35 cellular contexts compared by ENCODE assay signal in genomic region chr18:12296457-12296856, GRCh38. TPM values are rescaled to one million over a fixed set of nuclear protein-coding genes. Genes with fewer than 3 reads are reported as not detected.
DNase-seq lines count a peak whose midpoint lies in the region; ATAC-seq, FAIRE-seq and TF ChIP-seq lines count a peak whose summit lies in the region.
"Had no signal": no experiment of that assay in that cellular context is flagged by ENCODE, and none has a peak within 500 bp of the region (broad histone marks: within the 10 kb centered on the region; RNA-seq: fewer than 3 reads in every experiment).

No MANE protein-coding gene starts in this region.

- intact Hi-C loops in K562 (cut with micrococcal nuclease) = no loop called here

- in situ Hi-C loops in K562 (cut with MboI) = no loop called here

- no peak for TF ChIP-seq RAD21 in K562 (CRISPR knock-in tag; conservative IDR thresholded peaks at IDR 0.05 in 1 of 2, IDR thresholded peaks at IDR 0.05 in 1 of 2)

- 58% methylated on average over 1 of the region's 1 CpG for WGBS in K562 (ENCODE audit: insufficient coverage, low coverage, missing lambda C conversion rate)

- H2AFZ ChIP-seq in K562 (ENCODE audit: low read depth, low read length) = peak overlapping the region; percentile 84
- H2AFZ ChIP-seq: hepatocyte had no signal

- no peak for FAIRE-seq in K562 (lab: Jason Lieb, UNC)
- no peak for FAIRE-seq in RCC 7860 (lab: Jason Lieb, UNC)
- FAIRE-seq: colon had no signal

- H3K4me1 ChIP-seq in K562 (replicated peaks in 1 of 2; ENCODE audit: control insufficient read depth in 2 of 2, insufficient read depth in 2 of 2, low read length in 2 of 2) = peaks cover 17 to 21% of the 10 kb centered on the region in 2 experiments; a peak in 4 of 5 replicates
- H3K4me1 ChIP-seq: Caco-2, lower lobe of right lung, prostate gland, tibial nerve had no signal

- no peak overlapping the region for H3K4me3 ChIP-seq in K562
- H3K4me3 ChIP-seq: hepatocyte, lower lobe of right lung, prostate gland, SJCRH30, tibial nerve had no signal

- DNase-seq in activated effector memory CD4-positive, alpha-beta T cell treated with anti-CD3 and anti-CD28 coated beads, Interleukin-2, amount 50 U/mL, for 16 hours = peak; percentile 13
- no peak for DNase-seq in activated effector memory CD4-positive, alpha-beta T cell treated with Interleukin-2 at 50 U/mL for 16 hours
- no peak for DNase-seq in K562 (ENCODE audit: extremely low read depth in 1 of 4, low spot score in 3 of 4)
- peak; percentile 46 to 70 for DNase-seq in lung microvascular endothelial cell (ENCODE audit: low read depth in 2 of 2)
- no peak for DNase-seq in NCI-H1436 treated with DMSO at 0.1 percent for 48 hours (lab: John Stamatoyannopoulos, UW)
- no peak for DNase-seq in RCC 7860 (ENCODE audit: low spot score)
- DNase-seq in glomerular visceral epithelial cell (ENCODE audit: extremely low spot score) = no peak
- DNase-seq in HuH-7.5 (ENCODE audit: low spot score) = no peak
- DNase-seq: activated CD4-positive, alpha-beta T cell treated with anti-CD3 and anti-CD28 coated beads, Interleukin-2, amount 10 ng/mL, durations not matched to agents 24 days and 14 days; activated CD8-positive, alpha-beta memory T cell treated with anti-CD3 and anti-CD28 coated beads for 24 hours; activated T-cell treated with anti-CD3 and anti-CD28 coated beads for 4 hours; anterior cingulate cortex; Caco-2; effector CD8-positive, alpha-beta T cell; foreskin melanocyte; lower lobe of right lung; naive thymus-derived CD8-positive, alpha-beta T cell; NCI-H1436; NCI-H2107; NCI-H774; stimulated activated CD4-positive, alpha-beta T cell treated with anti-CD3 and anti-CD28 coated beads, Interleukin-4, amount 100 ng/mL, for 4 hours; T-cell had no signal

- H3K4me2 ChIP-seq in K562 (ENCODE audit: insufficient read depth, low read length) = 0 out of 2 replicates have a peak overlapping the region, but pooled peaks have one; percentile 21
- H3K4me2 ChIP-seq: hepatocyte, KMS-11 had no signal

- H3K9me1 ChIP-seq in K562 (ENCODE audit: control insufficient read depth, insufficient read depth, low read length) = no peaks in the 10 kb centered on the region

- no peaks in the 10 kb centered on the region for H3K9me3 ChIP-seq in K562 (replicated peaks; ENCODE audit: control insufficient read depth, insufficient read depth, low read depth, low read length)
- H3K9me3 ChIP-seq: Caco-2, lower lobe of right lung, prostate gland, SJCRH30 had no signal

- peak; percentile 18 for ATAC-seq in K562
- ATAC-seq: lower lobe of right lung; naive thymus-derived CD8-positive, alpha-beta T cell; sciatic nerve; T-cell; WTC11 had no signal

- H4K20me1 ChIP-seq in K562 (replicated peaks; ENCODE audit: control insufficient read depth, insufficient read depth, low read length) = no peaks in the 10 kb centered on the region

- CTCF ChIA-PET in K562 (lab: Yijun Ruan, JAX; ENCODE audit: low intra/inter-chr PET ratio) = no interaction called here

- TF ChIP-seq EP300 in K562 (IDR thresholded peaks at IDR 0.05; ENCODE audit: low read length) = no peak

- peak overlapping the region; percentile 13 to 46; a peak in 1 of 4 replicates for H3K9ac ChIP-seq in K562 (ENCODE audit: insufficient read depth in 1 of 2, low read depth in 2 of 2, low read length in 2 of 2)
- H3K9ac ChIP-seq: KMS-11 had no signal

- no peak for TF ChIP-seq POLR2A in K562 (conservative IDR thresholded peaks at IDR 0.05)

- no peaks in the 10 kb centered on the region for H3K27me3 ChIP-seq in K562 (ENCODE audit: control insufficient read depth in 2 of 2, insufficient read depth in 2 of 2, low read length in 2 of 2)
- H3K27me3 ChIP-seq: hepatocyte, SJCRH30, tibial nerve had no signal

- peak overlapping the region; percentile 4; the same call in 1 of the 3 replicates for H3K27ac ChIP-seq in K562 (ENCODE audit: extremely low read depth, low read depth, low read length)
- H3K27ac ChIP-seq: 22Rv1, hepatocyte, KMS-11, lower lobe of right lung, prostate gland, SJCRH30, tibial nerve had no signal

- no peaks in the 10 kb centered on the region for H3K79me2 ChIP-seq in K562 (ENCODE audit: control insufficient read depth, insufficient read depth, low read length)
- H3K79me2 ChIP-seq: hepatocyte had no signal

- H3K36me3 ChIP-seq in K562 (ENCODE audit: control insufficient read depth, insufficient read depth, low read length) = no peaks in the 10 kb centered on the region
- H3K36me3 ChIP-seq: lower lobe of right lung, prostate gland, SJCRH30, tibial nerve had no signal

- POLR2A ChIA-PET in K562 (lab: Yijun Ruan, JAX) = interaction anchor here (0.7 to 4.2 kb wide), 4 partner anchors 10 to 54 kb away, joined by 3 to 14 read pairs (median 4); no protein-coding TSS in a partner anchor

- BruUV-seq in K562 (replicated peaks; lab: Mats Ljungman, UMichigan) = no TSS peak

- TF ChIP-seq CTCF in K562 (IDR thresholded peaks at IDR 0.05 in 2 of 3, conservative IDR thresholded peaks at IDR 0.05 in 1 of 3; ENCODE audit: insufficient read depth in 2 of 3, low read depth in 1 of 3, low read length in 3 of 3) = no peak

TF ChIP-seq in K562, 482 proteins besides CTCF, POLR2A, EP300 and RAD21 (continues in another document):
- TF ChIP-seq ZNF644 (tag; IDR thresholded peaks at IDR 0.05; ENCODE audit: low read depth) = 0 out of 2 replicates have a peak, but pooled peaks have one; percentile 37
- peak; percentile 77 for TF ChIP-seq PKNOX1 (IDR thresholded peaks at IDR 0.05)

RNA-seq across cellular contexts. Expression of gene TUBB6, which starts 11.6 kb away (rescaled TPM):
- 58.9 and 87.5 TPM in 2 replicates for total RNA-seq in K562 (2011; cell fraction: chromatin; rRNA removed; ENCODE audit: low replicate concordance)
- 81.7 and 89.2 TPM in 2 replicates for total RNA-seq in K562 (2011; cell fraction: nucleolus; rRNA removed)
- 55.3 and 62.8 TPM in 2 replicates for total RNA-seq in K562 (2011; cell fraction: nucleoplasm; rRNA removed)
- 230 and 404 TPM in 2 replicates for total RNA-seq in K562 (2014; rRNA removed)
- total RNA-seq in K562 (2014; rRNA removed; fragmentation: Illumina TruSeq; extraction: Trizol) = 52.0 and 55.4 TPM in 2 replicates
- total RNA-seq in K562 (2015; rRNA removed; fragmentation: Illumina TruSeq; extraction: Trizol) = 80.2 and 81.1 TPM in 2 replicates
- 110 and 117 TPM in 2 replicates for total RNA-seq in K562 (2021)
- 142 and 147 TPM in 2 replicates for polyA plus RNA-seq in K562 (2011; rRNA removed)
- 201 and 540 TPM in 2 replicates for polyA plus RNA-seq in K562 (2011; cell fraction: cytosol; rRNA removed)
- 92.2 and 167 TPM in 2 replicates for polyA plus RNA-seq in K562 (2011; cell fraction: nucleus; rRNA removed)
- polyA plus RNA-seq in K562 (2012) = 130 and 170 TPM in 2 replicates
- 70.2 and 110 TPM in 2 replicates for polyA plus RNA-seq in K562 (2014; fragmentation: Illumina TruSeq; extraction: Trizol)
- polyA plus RNA-seq in K562 (2014; fragmentation: Nextera tagmentation; extraction: Ambion mirVana) = 10 to 100 TPM; 43.9 to 45.0 TPM
- polyA plus RNA-seq in K562 (2014; rRNA removed) = 223 and 254 TPM in 2 replicates
- 79.0 and 140 TPM in 2 replicates for polyA minus RNA-seq in K562 (2011; rRNA and poly(A)+ RNA removed)
- polyA minus RNA-seq in K562 (2011; cell fraction: cytosol; rRNA and poly(A)+ RNA removed) = 123 and 146 TPM in 2 replicates
- polyA minus RNA-seq in K562 (2011; cell fraction: nucleus; rRNA and poly(A)+ RNA removed) = 50.9 and 51.2 TPM in 2 replicates
- total RNA-seq in lung microvascular endothelial cell = 832 and 861 TPM in 2 replicates

RNA-seq across cellular contexts. Expression of gene CIDEA, which starts 42.3 kb away (rescaled TPM):
- total RNA-seq in K562 (2011; cell fraction: chromatin; rRNA removed; ENCODE audit: low replicate concordance) = not detected in 2 replicates
- total RNA-seq in K562 (2011; cell fraction: nucleolus; rRNA removed) = not detected in 2 replicates
- total RNA-seq in K562 (2011; cell fraction: nucleoplasm; rRNA removed) = not detected in 2 replicates
- total RNA-seq in K562 (2014; rRNA removed) (not detected in 2 replicates), K562 (2014; rRNA removed; fragmentation: Illumina TruSeq; extraction: Trizol) (not detected in 2 replicates), K562 (2015; rRNA removed; fragmentation: Illumina TruSeq; extraction: Trizol) (not detected in 2 replicates), K562 (2021) (not detected in 2 replicates), lung microvascular endothelial cell (1.7 TPM in 1 of 2 replicates, not detected in the other)
- polyA plus RNA-seq in K562 (2011; rRNA removed) (not detected in 2 replicates), K562 (2014; fragmentation: Illumina TruSeq; extraction: Trizol) (not detected in 2 replicates), K562 (2014; fragmentation: Nextera tagmentation; extraction: Ambion mirVana) (not detected), K562 (2014; rRNA removed) (not detected in 2 replicates)
- polyA plus RNA-seq in K562 (2011; cell fraction: cytosol; rRNA removed) = not detected in 2 replicates
- not detected in 2 replicates for polyA plus RNA-seq in K562 (2011; cell fraction: nucleus; rRNA removed)
- polyA plus RNA-seq in K562 (2012) = not detected in 2 replicates
- polyA minus RNA-seq in K562 (2011; rRNA and poly(A)+ RNA removed) = not detected in 2 replicates
- polyA minus RNA-seq in K562 (2011; cell fraction: cytosol; rRNA and poly(A)+ RNA removed) = not detected in 2 replicates
- polyA minus RNA-seq in K562 (2011; cell fraction: nucleus; rRNA and poly(A)+ RNA removed) = not detected in 2 replicates
- total RNA-seq: activated CD4-positive, alpha-beta T cell treated with anti-CD3 and anti-CD28 coated beads, Interleukin-2, amount 10 ng/mL, durations not matched to agents 24 days and 14 days; activated T-helper 2 cell treated with anti-CD3 and anti-CD28 coated beads, Interferon-gamma antibody, Interleukin-2, Interleukin-4, amounts not matched to agents 10 μg/mL and 5 μg/mL and 100 μg/mL, durations not matched to agents 14 hours and 24 hours and 36 hours; Caco-2; hepatocyte; lower lobe of right lung; mononuclear cell; naive thymus-derived CD8-positive, alpha-beta T cell; prostate gland; RPMI7951; SJCRH30; T-cell had no signal
- polyA plus RNA-seq: CD14-positive monocyte; hepatocyte; naive thymus-derived CD8-positive, alpha-beta T cell had no signal

Comparison
In these comparisons a context has a peak if more than half of its experiments do, and no peak if none do; other contexts are left out.
1. DNase-seq: peak in activated effector memory CD4-positive, alpha-beta T cell treated with anti-CD3 and anti-CD28 coated beads, Interleukin-2, amount 50 U/mL, for 16 hours (single experiment) and lung microvascular endothelial cell (2 of 2); none in activated effector memory CD4-positive, alpha-beta T cell treated with Interleukin-2 at 50 U/mL for 16 hours (single experiment), K562 (0 of 4), NCI-H1436 treated with DMSO at 0.1 percent for 48 hours (single experiment), RCC 7860 (single experiment), glomerular visceral epithelial cell (single experiment) and HuH-7.5 (single experiment).